In the genomic region with DNA sequence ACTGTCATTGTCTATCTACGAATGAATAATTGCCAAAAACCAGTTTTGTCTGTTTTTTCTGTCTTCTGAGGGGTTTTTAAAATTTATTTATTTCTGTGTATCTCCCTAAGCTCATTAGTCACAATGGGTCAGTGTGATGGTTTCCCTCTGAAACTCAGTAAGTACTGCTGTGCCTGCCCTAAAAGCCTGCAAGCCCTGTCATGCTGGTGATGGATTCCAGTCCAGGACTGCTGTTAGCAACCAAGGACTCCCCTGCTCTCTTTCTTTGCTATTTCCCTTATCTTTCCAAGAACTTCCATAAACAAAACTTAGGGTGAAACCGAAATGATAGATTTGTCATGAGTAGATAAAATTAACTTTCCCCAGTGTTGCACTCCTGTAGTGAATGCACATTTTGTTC, we compare ENCODE assay signal across 15 cellular contexts. TPM values are rescaled to one million over a fixed set of nuclear protein-coding genes. Genes with fewer than 3 reads are reported as not detected.
"Had no signal": no experiment of that assay in that cellular context is flagged by ENCODE, and none has a peak within 500 bp of the region (broad histone marks: within the 10 kb centered on the region; RNA-seq: fewer than 3 reads in every experiment).

No MANE protein-coding gene starts in this region.

- H3K27ac ChIP-seq: ascending aorta, colonic mucosa, right atrium auricular region had no signal

- H3K36me3 ChIP-seq: ascending aorta, colonic mucosa, right atrium auricular region had no signal

- H3K4me1 ChIP-seq: ascending aorta, colonic mucosa, right atrium auricular region had no signal

- H3K36me3 Mint-ChIP-seq: activated naive CD8-positive, alpha-beta T cell treated with anti-CD3 and anti-CD28 coated beads, Interleukin-2, amount 10 ng/mL, durations not matched to agents 7 days and 5 days had no signal

- H3K9me3 ChIP-seq: ascending aorta, colonic mucosa, right atrium auricular region had no signal

- FAIRE-seq: small intestine had no signal

- H3K27me3 Mint-ChIP-seq: activated CD4-positive, alpha-beta memory T cell treated with anti-CD3 and anti-CD28 coated beads, Interleukin-2, amount 10 ng/mL, durations not matched to agents 7 days and 5 days had no signal

- DNase-seq: activated CD4-positive, alpha-beta memory T cell treated with anti-CD3 and anti-CD28 coated beads, Interleukin-2, amount 10 ng/mL, durations not matched to agents 7 days and 5 days; activated gamma-delta T cell treated with Interleukin-2 at 50 U/mL for 16 hours; activated naive CD8-positive, alpha-beta T cell treated with anti-CD3 and anti-CD28 coated beads, Interleukin-2, amount 10 ng/mL, durations not matched to agents 7 days and 5 days; activated T-cell treated with anti-CD3 and anti-CD28 coated beads, Interleukin-2, amount 50 U/mL, for 48 hours; caudate nucleus; colonic mucosa; effector CD8-positive, alpha-beta T cell; glutamatergic neuron; posterior cingulate gyrus; small intestine; SW 1271 had no signal

- H3K27me3 ChIP-seq: ascending aorta, colonic mucosa, right atrium auricular region had no signal

- H3K4me3 ChIP-seq: ascending aorta, colonic mucosa, right atrium auricular region had no signal

- H3K4me3 Mint-ChIP-seq: activated CD4-positive, alpha-beta memory T cell treated with anti-CD3 and anti-CD28 coated beads, Interleukin-2, amount 10 ng/mL, durations not matched to agents 7 days and 5 days; activated naive CD8-positive, alpha-beta T cell treated with anti-CD3 and anti-CD28 coated beads, Interleukin-2, amount 10 ng/mL, durations not matched to agents 7 days and 5 days; neural crest cell had no signal

- H3K4me1 Mint-ChIP-seq: activated CD4-positive, alpha-beta memory T cell treated with anti-CD3 and anti-CD28 coated beads, Interleukin-2, amount 10 ng/mL, durations not matched to agents 7 days and 5 days; activated naive CD8-positive, alpha-beta T cell treated with anti-CD3 and anti-CD28 coated beads, Interleukin-2, amount 10 ng/mL, durations not matched to agents 7 days and 5 days; neural crest cell had no signal

- H3K27ac Mint-ChIP-seq: activated CD4-positive, alpha-beta memory T cell treated with anti-CD3 and anti-CD28 coated beads, Interleukin-2, amount 10 ng/mL, durations not matched to agents 7 days and 5 days; activated naive CD8-positive, alpha-beta T cell treated with anti-CD3 and anti-CD28 coated beads, Interleukin-2, amount 10 ng/mL, durations not matched to agents 7 days and 5 days had no signal

- H3K9me3 Mint-ChIP-seq: activated CD4-positive, alpha-beta memory T cell treated with anti-CD3 and anti-CD28 coated beads, Interleukin-2, amount 10 ng/mL, durations not matched to agents 7 days and 5 days; activated naive CD8-positive, alpha-beta T cell treated with anti-CD3 and anti-CD28 coated beads, Interleukin-2, amount 10 ng/mL, durations not matched to agents 7 days and 5 days; neural crest cell had no signal

RNA-seq across cellular contexts. Expression of a gene that starts 38.6 kb away (rescaled TPM):
- total RNA-seq: activated CD4-positive, alpha-beta memory T cell treated with anti-CD3 and anti-CD28 coated beads, Interleukin-2, amount 10 ng/mL, durations not matched to agents 7 days and 5 days; activated naive CD8-positive, alpha-beta T cell treated with anti-CD3 and anti-CD28 coated beads, Interleukin-2, amount 10 ng/mL, durations not matched to agents 7 days and 5 days; ascending aorta; lung microvascular endothelial cell; neural crest cell had no signal
